In genomic region chr2:69429491-69430183, GRCh38 we compare ENCODE assay signal across 15 cellular contexts. TPM values are rescaled to one million over a fixed set of nuclear protein-coding genes. Genes with fewer than 3 reads are reported as not detected.
DNase-seq lines count a peak whose midpoint lies in the region; ATAC-seq, FAIRE-seq and TF ChIP-seq lines count a peak whose summit lies in the region.
"Had no signal": no experiment of that assay in that cellular context is flagged by ENCODE, and none has a peak within 500 bp of the region (broad histone marks: within the 10 kb centered on the region; RNA-seq: fewer than 3 reads in every experiment).

No MANE protein-coding gene starts in this region.

- H3K9me2 ChIP-seq in GM23338 (ENCODE audit: insufficient read depth) = no peaks in the 10 kb centered on the region

- TF ChIP-seq CTCF in GM23338 (conservative IDR thresholded peaks at IDR 0.05; ENCODE audit: low read depth in 2 of 2) = no peak
- no peak for TF ChIP-seq CTCF in VCaP (conservative IDR thresholded peaks at IDR 0.05)
- TF ChIP-seq CTCF in K562 (IDR thresholded peaks at IDR 0.05 in 2 of 3, conservative IDR thresholded peaks at IDR 0.05 in 1 of 3; ENCODE audit: insufficient read depth in 2 of 3, low read depth in 1 of 3, low read length in 3 of 3) = no peak

- WGBS in K562 (ENCODE audit: insufficient coverage, low coverage, missing lambda C conversion rate) = 95% methylated on average over 6 of the region's 6 CpGs

- DNase-seq in GM23338 (ENCODE audit: low spot score) (no peak), K562 (ENCODE audit: extremely low read depth in 1 of 4, low spot score in 3 of 4) (no peak), NCI-H510A (lab: John Stamatoyannopoulos, UW) (no peak)
- DNase-seq in activated CD4-positive, alpha-beta T cell treated with anti-CD3 and anti-CD28 coated beads for 36 hours = no peak
- DNase-seq: BE2C; C1 segment of cervical spinal cord; Caco-2; CD4-positive, CD25-positive, alpha-beta regulatory T cell; GDM1; H9 had no signal

- no peaks in the 10 kb centered on the region; the same call in 1 of the 2 replicates for H3K79me2 ChIP-seq in GM23338 (replicated peaks; ENCODE audit: insufficient read depth)
- peaks cover 3% of the 10 kb centered on the region; the same call in 2 of the 3 replicates for H3K79me2 ChIP-seq in K562 (ENCODE audit: control insufficient read depth, insufficient read depth, low read length)

- ATAC-seq in GM23338 (no peak), K562 (no peak), GM18868 (IDR thresholded peaks at IDR 0.05; ENCODE audit: unreplicated experiment) (no peak)
- no peak for ATAC-seq in activated CD4-positive, alpha-beta T cell treated with anti-CD3 and anti-CD28 coated beads for 36 hours

- no peak overlapping the region for H3K4me3 ChIP-seq in GM23338
- no peak overlapping the region for H3K4me3 ChIP-seq in K562

- peaks cover 2% of the 10 kb centered on the region for H3K4me1 Mint-ChIP-seq in GM23338
- peaks cover 4% of the 10 kb centered on the region for H3K4me1 Mint-ChIP-seq in activated CD4-positive, alpha-beta T cell treated with anti-CD3 and anti-CD28 coated beads for 36 hours

- no peaks in the 10 kb centered on the region for H3F3A ChIP-seq in GM23338 (replicated peaks; ENCODE audit: low read depth)

- FAIRE-seq in K562 (lab: Jason Lieb, UNC) = no peak
- FAIRE-seq: A204.1, D721Med, H1 had no signal

- H3K4me1 ChIP-seq in GM23338 (ENCODE audit: insufficient read depth) = peaks cover 3% of the 10 kb centered on the region; the same call in 1 of the 2 replicates
- peaks cover 0 to 1% of the 10 kb centered on the region in 2 experiments; a peak in 2 of 5 replicates for H3K4me1 ChIP-seq in K562 (replicated peaks in 1 of 2; ENCODE audit: control insufficient read depth in 2 of 2, insufficient read depth in 2 of 2, low read length in 2 of 2)
- H3K4me1 ChIP-seq: BE2C, Caco-2 had no signal

- no peaks in the 10 kb centered on the region for H3K9me3 ChIP-seq in K562 (replicated peaks; ENCODE audit: control insufficient read depth, insufficient read depth, low read depth, low read length)
- H3K9me3 ChIP-seq: BE2C, Caco-2 had no signal

- POLR2A ChIA-PET in K562 (lab: Yijun Ruan, JAX) = interaction anchor here (0.6 to 0.9 kb wide), 3 partner anchors 8 to 345 kb away, joined by 3 to 5 read pairs (median 4); no protein-coding TSS in a partner anchor
- POLR2A ChIA-PET in activated CD4-positive, alpha-beta T cell treated with anti-CD3 and anti-CD28 coated beads for 36 hours (lab: Charles Lee) = no interaction called here

- H4K20me1 ChIP-seq in GM23338 (replicated peaks; ENCODE audit: insufficient read depth) = no peaks in the 10 kb centered on the region; the same call in 1 of the 2 replicates
- H4K20me1 ChIP-seq in K562 (replicated peaks; ENCODE audit: control insufficient read depth, insufficient read depth, low read length) = no peaks in the 10 kb centered on the region

- no peak overlapping the region for H3K4me3 Mint-ChIP-seq in GM23338
- H3K4me3 Mint-ChIP-seq in activated CD4-positive, alpha-beta T cell treated with anti-CD3 and anti-CD28 coated beads for 36 hours = no peak overlapping the region
- H3K4me3 Mint-ChIP-seq: CD4-positive, CD25-positive, alpha-beta regulatory T cell; H9 had no signal

- TF ChIP-seq POLR2A in K562 (conservative IDR thresholded peaks at IDR 0.05) = no peak

- no peaks in the 10 kb centered on the region for H3K9me1 ChIP-seq in K562 (ENCODE audit: control insufficient read depth, insufficient read depth, low read length)

- H3K27ac Mint-ChIP-seq in GM23338 = no peak overlapping the region
- no peak overlapping the region for H3K27ac Mint-ChIP-seq in activated CD4-positive, alpha-beta T cell treated with anti-CD3 and anti-CD28 coated beads for 36 hours
- H3K27ac Mint-ChIP-seq: H9 had no signal

- no peak for TF ChIP-seq EP300 in K562 (IDR thresholded peaks at IDR 0.05; ENCODE audit: low read length)

- no peaks in the 10 kb centered on the region for H3K9me3 Mint-ChIP-seq in GM23338
- H3K9me3 Mint-ChIP-seq in activated CD4-positive, alpha-beta T cell treated with anti-CD3 and anti-CD28 coated beads for 36 hours (ENCODE audit: low read depth) = no peaks in the 10 kb centered on the region
- H3K9me3 Mint-ChIP-seq: H9 had no signal

- BruUV-seq in K562 (replicated peaks; lab: Mats Ljungman, UMichigan) = no TSS peak

- in situ Hi-C loops in K562 (cut with MboI) = no loop called here

- no peaks in the 10 kb centered on the region for H3K27me3 ChIP-seq in GM23338 (ENCODE audit: insufficient read depth)
- no peaks in the 10 kb centered on the region for H3K27me3 ChIP-seq in K562 (ENCODE audit: control insufficient read depth in 2 of 2, insufficient read depth in 2 of 2, low read length in 2 of 2)
- H3K27me3 ChIP-seq: BE2C had no signal

- H3K27ac ChIP-seq in GM23338 (ENCODE audit: low read depth) (0 out of 2 replicates have a peak overlapping the region, but pooled peaks have one; percentile 18), VCaP (peak overlapping the region; percentile 50), K562 (ENCODE audit: extremely low read depth, low read depth, low read length) (no peak overlapping the region)

- H3K9ac ChIP-seq in K562 (ENCODE audit: insufficient read depth in 1 of 2, low read depth in 2 of 2, low read length in 2 of 2) = no peak overlapping the region

- H3K36me3 Mint-ChIP-seq in GM23338 (ENCODE audit: low read depth) = peaks cover 15% of the 10 kb centered on the region; the same call in 2 of the 3 replicates
- H3K36me3 Mint-ChIP-seq in activated CD4-positive, alpha-beta T cell treated with anti-CD3 and anti-CD28 coated beads for 36 hours (ENCODE audit: low read depth) = peaks cover 17% of the 10 kb centered on the region

- H3K36me3 ChIP-seq in GM23338 (ENCODE audit: insufficient read depth) = 0 out of 2 replicates have a peak, but pooled peaks cover 8% of the 10 kb centered on the region
- peaks cover 18% of the 10 kb centered on the region for H3K36me3 ChIP-seq in K562 (ENCODE audit: control insufficient read depth, insufficient read depth, low read length)
- H3K36me3 ChIP-seq: BE2C had no signal

- no peak overlapping the region for H2AFZ ChIP-seq in GM23338
- no peak overlapping the region for H2AFZ ChIP-seq in K562 (ENCODE audit: low read depth, low read length)

- no peak for TF ChIP-seq RAD21 in K562 (CRISPR knock-in tag; conservative IDR thresholded peaks at IDR 0.05 in 1 of 2, IDR thresholded peaks at IDR 0.05 in 1 of 2)

- H3K27me3 Mint-ChIP-seq in GM23338 (ENCODE audit: insufficient read depth, low read depth, poor library complexity) = no peaks in the 10 kb centered on the region
- no peaks in the 10 kb centered on the region for H3K27me3 Mint-ChIP-seq in activated CD4-positive, alpha-beta T cell treated with anti-CD3 and anti-CD28 coated beads for 36 hours
- H3K27me3 Mint-ChIP-seq: CD4-positive, CD25-positive, alpha-beta regulatory T cell had no signal

- intact Hi-C loops in K562 (cut with micrococcal nuclease) = no loop called here
- intact Hi-C loops in activated CD4-positive, alpha-beta T cell treated with anti-CD3 and anti-CD28 coated beads for 36 hours (cut with DNase I, micrococcal nuclease) = no loop called here

- no peak overlapping the region for H3K4me2 ChIP-seq in GM23338
- H3K4me2 ChIP-seq in K562 (ENCODE audit: insufficient read depth, low read length) = no peak overlapping the region

- CTCF ChIA-PET in K562 (lab: Yijun Ruan, JAX; ENCODE audit: low intra/inter-chr PET ratio) = no interaction called here
- CTCF ChIA-PET in activated CD4-positive, alpha-beta T cell treated with anti-CD3 and anti-CD28 coated beads for 36 hours (lab: Charles Lee) = interaction anchor here (1.0 to 1.5 kb wide), 3 partner anchors 8 to 79 kb away, joined by 3 to 5 read pairs (median 3); partner anchors contain the start of gene NFU1

RNA-seq across cellular contexts. Expression of gene NFU1, which starts 7.6 kb away (rescaled TPM):
- total RNA-seq in GM23338 (2014; rRNA removed; shearing (Covaris generic)) = 27.5 and 39.9 TPM in 2 replicates
- polyA plus RNA-seq in GM23338 (2016; fragmentation: Nextera tagmentation; extraction: Ambion mirVana) (96.7 and 102 TPM in 2 replicates), K562 (2011; rRNA removed) (24.8 and 60.3 TPM in 2 replicates), K562 (2014; fragmentation: Illumina TruSeq; extraction: Trizol) (32.5 and 33.3 TPM in 2 replicates), K562 (2014; fragmentation: Nextera tagmentation; extraction: Ambion mirVana) (10 to 100 TPM; 33.9 to 59.4 TPM), K562 (2014; rRNA removed) (60.4 and 61.8 TPM in 2 replicates)
- 4.6 and 7.7 TPM in 2 replicates for total RNA-seq in K562 (2011; cell fraction: chromatin; rRNA removed; ENCODE audit: low replicate concordance)
- total RNA-seq in K562 (2011; cell fraction: nucleolus; rRNA removed) = 3.4 and 4.5 TPM in 2 replicates
- 6.7 and 8.2 TPM in 2 replicates for total RNA-seq in K562 (2011; cell fraction: nucleoplasm; rRNA removed)
- total RNA-seq in K562 (2014; rRNA removed) (31.8 and 47.0 TPM in 2 replicates), K562 (2014; rRNA removed; fragmentation: Illumina TruSeq; extraction: Trizol) (54.7 and 62.0 TPM in 2 replicates), K562 (2015; rRNA removed; fragmentation: Illumina TruSeq; extraction: Trizol) (52.7 and 53.7 TPM in 2 replicates), K562 (2021) (41.2 and 46.1 TPM in 2 replicates)
- 14.8 and 21.4 TPM in 2 replicates for polyA plus RNA-seq in K562 (2011; cell fraction: cytosol; rRNA removed)
- 7.1 and 8.8 TPM in 2 replicates for polyA plus RNA-seq in K562 (2011; cell fraction: nucleus; rRNA removed)
- 55.7 and 58.1 TPM in 2 replicates for polyA plus RNA-seq in K562 (2012)
- 22.7 and 35.6 TPM in 2 replicates for polyA minus RNA-seq in K562 (2011; rRNA and poly(A)+ RNA removed)
- polyA minus RNA-seq in K562 (2011; cell fraction: cytosol; rRNA and poly(A)+ RNA removed) = 5.7 and 10.4 TPM in 2 replicates
- polyA minus RNA-seq in K562 (2011; cell fraction: nucleus; rRNA and poly(A)+ RNA removed) = 3.4 and 4.4 TPM in 2 replicates
- 10 to 100 TPM; 30.0 to 34.3 TPM for total RNA-seq in activated CD4-positive, alpha-beta T cell treated with anti-CD3 and anti-CD28 coated beads for 36 hours

RNA-seq across cellular contexts. Expression of gene GFPT1, which starts 42.6 kb away (rescaled TPM):
- total RNA-seq in GM23338 (2014; rRNA removed; shearing (Covaris generic)) = 62.0 and 65.2 TPM in 2 replicates
- polyA plus RNA-seq in GM23338 (2016; fragmentation: Nextera tagmentation; extraction: Ambion mirVana) = 45.9 and 60.8 TPM in 2 replicates
- 15.3 and 44.2 TPM in 2 replicates for total RNA-seq in K562 (2011; cell fraction: chromatin; rRNA removed; ENCODE audit: low replicate concordance)
- 13.7 and 17.2 TPM in 2 replicates for total RNA-seq in K562 (2011; cell fraction: nucleolus; rRNA removed)
- total RNA-seq in K562 (2011; cell fraction: nucleoplasm; rRNA removed) = 22.6 and 36.8 TPM in 2 replicates
- total RNA-seq in K562 (2014; rRNA removed) = 13.1 and 15.7 TPM in 2 replicates
- 26.0 and 29.3 TPM in 2 replicates for total RNA-seq in K562 (2014; rRNA removed; fragmentation: Illumina TruSeq; extraction: Trizol)
- 14.5 and 15.9 TPM in 2 replicates for total RNA-seq in K562 (2015; rRNA removed; fragmentation: Illumina TruSeq; extraction: Trizol)
- total RNA-seq in K562 (2021) = 38.3 and 39.2 TPM in 2 replicates
- 13.0 and 18.6 TPM in 2 replicates for polyA plus RNA-seq in K562 (2011; rRNA removed)
- polyA plus RNA-seq in K562 (2011; cell fraction: cytosol; rRNA removed) = 4.1 and 9.6 TPM in 2 replicates
- 5.4 and 6.7 TPM in 2 replicates for polyA plus RNA-seq in K562 (2011; cell fraction: nucleus; rRNA removed)
- polyA plus RNA-seq in K562 (2012) = 14.2 and 40.6 TPM in 2 replicates
- polyA plus RNA-seq in K562 (2014; fragmentation: Illumina TruSeq; extraction: Trizol) = 19.0 and 19.7 TPM in 2 replicates
- polyA plus RNA-seq in K562 (2014; fragmentation: Nextera tagmentation; extraction: Ambion mirVana) = 1 to 10 TPM; 6.6 to 8.6 TPM
- 11.2 and 11.9 TPM in 2 replicates for polyA plus RNA-seq in K562 (2014; rRNA removed)
- 39.6 and 40.2 TPM in 2 replicates for polyA minus RNA-seq in K562 (2011; rRNA and poly(A)+ RNA removed)
- 20.3 and 32.8 TPM in 2 replicates for polyA minus RNA-seq in K562 (2011; cell fraction: cytosol; rRNA and poly(A)+ RNA removed)
- polyA minus RNA-seq in K562 (2011; cell fraction: nucleus; rRNA and poly(A)+ RNA removed) = 8.5 and 9.8 TPM in 2 replicates
- 10 to 100 TPM; 31.0 to 36.1 TPM for total RNA-seq in activated CD4-positive, alpha-beta T cell treated with anti-CD3 and anti-CD28 coated beads for 36 hours
